ENCODE assay signal across 15 cellular contexts in the genomic region with DNA sequence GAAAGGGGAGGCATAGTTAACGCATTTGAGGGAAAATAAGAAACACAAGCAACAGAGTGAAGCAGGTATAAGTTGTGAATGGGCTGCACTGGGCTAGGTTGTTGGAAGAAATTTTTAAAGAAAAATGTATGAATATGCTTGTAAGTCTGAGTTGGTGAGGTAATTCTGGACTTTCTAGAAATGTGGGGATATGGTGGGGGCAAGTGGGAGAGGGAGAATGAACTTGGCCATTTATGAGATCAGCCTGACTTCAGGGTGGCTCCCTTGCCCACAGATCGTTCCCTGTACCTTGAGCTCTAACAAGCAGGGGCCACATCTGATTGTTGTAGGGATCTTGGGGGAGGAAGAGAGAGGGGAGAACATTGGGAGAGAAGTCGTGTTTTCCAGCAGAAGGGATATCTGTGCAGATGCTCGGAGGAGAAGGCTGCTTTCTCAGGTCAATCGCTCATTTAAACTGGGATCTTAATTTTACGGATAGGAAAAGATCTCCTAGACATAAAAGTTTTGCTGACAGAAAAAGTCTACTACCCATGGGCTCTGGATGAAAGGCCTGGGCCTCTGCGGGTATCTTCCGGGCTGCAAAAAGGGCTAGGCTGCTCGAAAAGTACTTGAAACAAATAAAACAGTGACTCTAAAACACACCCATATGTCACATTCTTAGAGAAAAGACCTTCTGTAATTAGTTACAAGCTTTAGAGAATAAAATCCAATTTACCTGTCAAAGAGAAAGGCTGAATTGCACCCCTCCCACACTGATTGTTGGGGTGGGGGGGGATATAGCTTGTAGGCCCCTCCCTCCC. TPM values are rescaled to one million over a fixed set of nuclear protein-coding genes. Genes with fewer than 3 reads are reported as not detected.
DNase-seq lines count a peak whose midpoint lies in the region; TF ChIP-seq lines count a peak whose summit lies in the region.
"Had no signal": no experiment of that assay in that cellular context is flagged by ENCODE, and none has a peak within 500 bp of the region (broad histone marks: within the 10 kb centered on the region; RNA-seq: fewer than 3 reads in every experiment).

No MANE protein-coding gene starts in this region.

- DNase-seq in NCI-H82 (lab: John Stamatoyannopoulos, UW): peak; percentile 69
- no peak for DNase-seq in transverse colon
- DNase-seq in stimulated activated CD8-positive, alpha-beta memory T cell treated with anti-CD3 and anti-CD28 coated beads, Interleukin-4, amount 100 ng/mL, for 48 hours: no peak
- no peak for DNase-seq in NCI-H226
- no peak for DNase-seq in SKM-1 treated with dmso at 0.1 percent for 144 hours (lab: John Stamatoyannopoulos, UW; ENCODE audit: unreplicated experiment)
- DNase-seq: activated CD4-positive, alpha-beta T cell treated with anti-CD3 and anti-CD28 coated beads, Interleukin-2, amount 50 U/mL, for 48 hours; activated T-cell treated with anti-CD3 and anti-CD28 coated beads, Interleukin-2, amount 50 U/mL, for 1 hour; brain microvascular endothelial cell; DMS79; gastrocnemius medialis; NCI-H1105 treated with DMSO at 0.1 percent for 48 hours; OCI-M1; thyroid gland had no signal

- no peaks in the 10 kb centered on the region for H3K27me3 ChIP-seq in liver (ENCODE audit: control insufficient read depth in 4 of 4, insufficient read depth in 4 of 4, low read length in 3 of 4)
- H3K27me3 ChIP-seq in transverse colon: no peaks in the 10 kb centered on the region
- H3K27me3 ChIP-seq: brain microvascular endothelial cell, gastrocnemius medialis, thyroid gland had no signal

- H3K4me1 ChIP-seq in liver (ENCODE audit: control insufficient read depth in 4 of 4, insufficient read depth in 4 of 4, low read length in 3 of 4) (peaks cover 4 to 20% (median 13%) of the 10 kb centered on the region in 4 donors), transverse colon (peaks cover 6 to 40% (median 14%) of the 10 kb centered on the region in 4 donors)
- H3K4me1 ChIP-seq: gastrocnemius medialis had no signal

- TF ChIP-seq POLR2A in transverse colon (IDR thresholded peaks at IDR 0.05): no peak

- whole genome bisulfite sequencing in liver: 84% methylated on average over 9 of the region's 9 CpGs
- WGBS in transverse colon (ENCODE audit: low coverage in 1 of 2), 2 donors: 62 to 64% methylated on average over 6 to 9 of the region's 9 CpGs

- in situ Hi-C loops in transverse colon (cut with MboI; ENCODE audit: low pct_ligation_motif_present in 1 of 4, low pct_unique_long_range_greater_than_20kb in 1 of 4, low sequenced_read_pairs in 3 of 4): no loop called here

- no peak for TF ChIP-seq CTCF in liver (IDR thresholded peaks at IDR 0.05; ENCODE audit: low read depth, low read length, missing input control)
- no peak for TF ChIP-seq CTCF in transverse colon (IDR thresholded peaks at IDR 0.05)

- H3K4me3 ChIP-seq in liver (ENCODE audit: low read depth in 1 of 3, low read length in 3 of 3): no peak overlapping the region
- H3K4me3 ChIP-seq in transverse colon: no peak overlapping the region
- H3K4me3 ChIP-seq: gastrocnemius medialis, thyroid gland had no signal

- no peak for TF ChIP-seq RAD21 in liver (IDR thresholded peaks at IDR 0.05)

- H3K36me3 ChIP-seq in liver (ENCODE audit: control insufficient read depth in 4 of 4, insufficient read depth in 3 of 4, low read depth in 1 of 4, low read length in 3 of 4): no peaks in the 10 kb centered on the region
- no peaks in the 10 kb centered on the region for H3K36me3 ChIP-seq in transverse colon
- H3K36me3 ChIP-seq: brain microvascular endothelial cell, gastrocnemius medialis, thyroid gland had no signal

- H3K9me3 ChIP-seq in liver (ENCODE audit: control insufficient read depth in 4 of 4, low read length in 3 of 4) (no peaks in the 10 kb centered on the region), transverse colon (no peaks in the 10 kb centered on the region)
- H3K9me3 ChIP-seq: gastrocnemius medialis, thyroid gland had no signal

- TF ChIP-seq EP300 in transverse colon (IDR thresholded peaks at IDR 0.05; ENCODE audit: low read depth): no peak

- intact Hi-C loops in transverse colon (cut with DNase I; ENCODE audit: low total_unique reads): no loop called here

- H3K27ac ChIP-seq in cingulate gyrus (ENCODE audit: low read depth, low read length): peak overlapping the region; percentile 91
- H3K27ac ChIP-seq in liver (ENCODE audit: low read depth in 1 of 2, low read length in 2 of 2): peak overlapping the region; percentile 2 to 94
- peak overlapping the region; percentile 71 to 87 (median 82) for H3K27ac ChIP-seq in transverse colon
- H3K27ac ChIP-seq: brain microvascular endothelial cell, gastrocnemius medialis had no signal

- H3K9ac ChIP-seq in liver (ENCODE audit: low read depth in 1 of 2, low read length in 2 of 2): no peak overlapping the region

TF ChIP-seq in liver, 16 proteins besides CTCF, POLR2A, EP300 and RAD21:
- no peak for TF ChIP-seq FOXA1 (IDR thresholded peaks at IDR 0.05)
- no peak for TF ChIP-seq SP1 (IDR thresholded peaks at IDR 0.05)
- TF ChIP-seq HNF4A (conservative IDR thresholded peaks at IDR 0.05): peak in 1 of 2 donors; percentile 1
- TF ChIP-seq, protein P1, sequence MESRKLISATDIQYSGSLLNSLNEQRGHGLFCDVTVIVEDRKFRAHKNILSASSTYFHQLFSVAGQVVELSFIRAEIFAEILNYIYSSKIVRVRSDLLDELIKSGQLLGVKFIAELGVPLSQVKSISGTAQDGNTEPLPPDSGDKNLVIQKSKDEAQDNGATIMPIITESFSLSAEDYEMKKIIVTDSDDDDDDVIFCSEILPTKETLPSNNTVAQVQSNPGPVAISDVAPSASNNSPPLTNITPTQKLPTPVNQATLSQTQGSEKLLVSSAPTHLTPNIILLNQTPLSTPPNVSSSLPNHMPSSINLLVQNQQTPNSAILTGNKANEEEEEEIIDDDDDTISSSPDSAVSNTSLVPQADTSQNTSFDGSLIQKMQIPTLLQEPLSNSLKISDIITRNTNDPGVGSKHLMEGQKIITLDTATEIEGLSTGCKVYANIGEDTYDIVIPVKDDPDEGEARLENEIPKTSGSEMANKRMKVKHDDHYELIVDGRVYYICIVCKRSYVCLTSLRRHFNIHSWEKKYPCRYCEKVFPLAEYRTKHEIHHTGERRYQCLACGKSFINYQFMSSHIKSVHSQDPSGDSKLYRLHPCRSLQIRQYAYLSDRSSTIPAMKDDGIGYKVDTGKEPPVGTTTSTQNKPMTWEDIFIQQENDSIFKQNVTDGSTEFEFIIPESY (IDR thresholded peaks at IDR 0.05): no peak
- TF ChIP-seq YY1 (IDR thresholded peaks at IDR 0.05): no peak
- TF ChIP-seq HNF4G (IDR thresholded peaks at IDR 0.05): no peak
- no peak for TF ChIP-seq JUND (IDR thresholded peaks at IDR 0.05)
- no peak for TF ChIP-seq NR2F2 (IDR thresholded peaks at IDR 0.05)
- TF ChIP-seq GABPA (IDR thresholded peaks at IDR 0.05 in 1 of 2, conservative IDR thresholded peaks at IDR 0.05 in 1 of 2): no peak
- no peak for TF ChIP-seq FOXA2 (IDR thresholded peaks at IDR 0.05)
- TF ChIP-seq TAF1 (conservative IDR thresholded peaks at IDR 0.05): no peak
- TF ChIP-seq, protein P2, sequence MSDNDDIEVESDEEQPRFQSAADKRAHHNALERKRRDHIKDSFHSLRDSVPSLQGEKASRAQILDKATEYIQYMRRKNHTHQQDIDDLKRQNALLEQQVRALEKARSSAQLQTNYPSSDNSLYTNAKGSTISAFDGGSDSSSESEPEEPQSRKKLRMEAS (IDR thresholded peaks at IDR 0.05): no peak
- peak in 1 of 2 donors; percentile 1 for TF ChIP-seq RXRA (IDR thresholded peaks at IDR 0.05)

RNA-seq across cellular contexts. Expression of a gene that starts 42.6 kb away (rescaled TPM):
- total RNA-seq in liver (10 to 100 TPM; 31.0 to 31.1 TPM), transverse colon (100 to 1,000 TPM in 3 of 4 donors, 10 to 100 TPM in 1; 70.3 to 150 (median 141) TPM)
- polyA plus RNA-seq in liver: 10 to 100 TPM; 14.7 to 23.1 TPM
